Comparison of ENCODE assay signal across 2 cellular contexts in genomic region chr1:12644237-12644636, GRCh38.
TF ChIP-seq lines count a peak whose summit lies in the region.

No MANE protein-coding gene starts in this region.

TF ChIP-seq in K562, 482 proteins besides CTCF, POLR2A, EP300 and RAD21:
- TF ChIP-seq RERE (CRISPR knock-in tag; IDR thresholded peaks at IDR 0.05; ENCODE audit: borderline replicate concordance), result no peak
- no peak for TF ChIP-seq L3MBTL2 (IDR thresholded peaks at IDR 0.05)
- no peak for TF ChIP-seq DACH1 (IDR thresholded peaks at IDR 0.05; ENCODE audit: partially characterized antibody)
- TF ChIP-seq ZNF655 (CRISPR knock-in tag; IDR thresholded peaks at IDR 0.05), result no peak
- TF ChIP-seq ZNF41 (CRISPR knock-in tag; conservative IDR thresholded peaks at IDR 0.05), result no peak
- TF ChIP-seq U2AF1 (optimal IDR thresholded peaks at IDR 0.05; ENCODE audit: low read depth, low read length), result no peak
- no peak for TF ChIP-seq ZBTB34 (CRISPR knock-in tag; IDR thresholded peaks at IDR 0.05)
- no peak for TF ChIP-seq PHTF2 (CRISPR knock-in tag; IDR thresholded peaks at IDR 0.05)
- TF ChIP-seq ZNF140 (CRISPR knock-in tag; IDR thresholded peaks at IDR 0.05), result no peak
- TF ChIP-seq TAF9B (IDR thresholded peaks at IDR 0.05; ENCODE audit: partially characterized antibody), result no peak
- TF ChIP-seq NR2C2 (CRISPR knock-in tag; IDR thresholded peaks at IDR 0.05), result no peak
- TF ChIP-seq NR2C2 (tag; IDR thresholded peaks at IDR 0.05), result no peak
- no peak for TF ChIP-seq ETS2 (tag; IDR thresholded peaks at IDR 0.05; ENCODE audit: borderline replicate concordance, poor library complexity, severe bottlenecking)
- no peak for TF ChIP-seq ZNF444 (CRISPR knock-in tag; IDR thresholded peaks at IDR 0.05)

TF ChIP-seq in H1, 55 proteins besides CTCF, POLR2A, EP300 and RAD21:
- TF ChIP-seq KDM4A (IDR thresholded peaks at IDR 0.05; ENCODE audit: low read depth, low read length, severe bottlenecking) (no peak), RBBP5 (IDR thresholded peaks at IDR 0.05; ENCODE audit: borderline replicate concordance, low read depth, low read length) (no peak)
